In the genomic region with DNA sequence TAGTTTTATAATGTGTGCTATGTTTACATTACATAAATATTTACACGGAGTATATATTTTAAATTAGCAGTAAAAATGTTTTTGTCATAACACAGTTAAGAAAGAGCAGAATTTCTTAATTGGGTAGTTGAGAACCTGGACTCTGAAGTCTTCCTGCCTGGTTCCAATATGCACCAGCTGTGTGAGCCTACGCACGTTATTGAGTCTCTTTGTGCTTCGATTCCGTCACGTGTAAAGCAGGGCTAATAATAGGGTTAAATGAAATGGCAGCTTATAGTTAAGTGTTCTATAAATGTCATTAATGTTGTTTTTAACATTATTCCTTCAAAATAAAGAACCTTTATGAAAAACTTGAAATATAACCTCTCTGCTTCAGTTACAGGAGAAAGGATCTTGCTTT, we compare ENCODE assay signal across 9 cellular contexts. TPM values are rescaled to one million over a fixed set of nuclear protein-coding genes. Genes with fewer than 3 reads are reported as not detected.
DNase-seq lines count a peak whose midpoint lies in the region; ATAC-seq, FAIRE-seq and TF ChIP-seq lines count a peak whose summit lies in the region.
"Had no signal": no experiment of that assay in that cellular context is flagged by ENCODE, and none has a peak within 500 bp of the region (broad histone marks: within the 10 kb centered on the region; RNA-seq: fewer than 3 reads in every experiment).

No MANE protein-coding gene starts in this region.

- H3K4me2 ChIP-seq in Loucy (ENCODE audit: low read depth, low read length, poor library complexity, severe bottlenecking) (peak overlapping the region; percentile 75), K562 (ENCODE audit: insufficient read depth, low read length) (no peak overlapping the region)

- H3K27me3 ChIP-seq in Loucy (ENCODE audit: insufficient read depth, low read length, poor library complexity, severe bottlenecking) = no peaks in the 10 kb centered on the region
- no peaks in the 10 kb centered on the region; a peak in 1 of 5 replicates for H3K27me3 ChIP-seq in K562 (ENCODE audit: control insufficient read depth in 2 of 2, insufficient read depth in 2 of 2, low read length in 2 of 2)
- H3K27me3 ChIP-seq in ovary = no peaks in the 10 kb centered on the region

- H3K9ac ChIP-seq in Loucy (ENCODE audit: low read depth, low read length, poor library complexity, severe bottlenecking) = peak overlapping the region; percentile 69
- peak overlapping the region in 1 of 2 experiments; percentile 62; a peak in 2 of 4 replicates for H3K9ac ChIP-seq in K562 (ENCODE audit: insufficient read depth in 1 of 2, low read depth in 2 of 2, low read length in 2 of 2)

- H3K4me1 ChIP-seq in Loucy (ENCODE audit: insufficient read depth, low read length, poor library complexity, severe bottlenecking) = peaks cover 31% of the 10 kb centered on the region
- peaks cover under 1 to 4% of the 10 kb centered on the region in 2 experiments; a peak in 4 of 5 replicates for H3K4me1 ChIP-seq in K562 (replicated peaks in 1 of 2; ENCODE audit: control insufficient read depth in 2 of 2, insufficient read depth in 2 of 2, low read length in 2 of 2)
- H3K4me1 ChIP-seq in ovary (ENCODE audit: insufficient read depth) = no peaks in the 10 kb centered on the region

- TF ChIP-seq EP300 in K562 (IDR thresholded peaks at IDR 0.05; ENCODE audit: low read length) (no peak), ovary (IDR thresholded peaks at IDR 0.05) (no peak)

- in situ Hi-C loops in K562 (cut with MboI) = no loop called here

- H3K9me1 ChIP-seq in K562 (ENCODE audit: control insufficient read depth, insufficient read depth, low read length) = no peaks in the 10 kb centered on the region

- 68% methylated on average over 6 of the region's 6 CpGs for WGBS in K562 (ENCODE audit: insufficient coverage, low coverage, missing lambda C conversion rate)
- WGBS in ovary, 3 donors = 16 to 58% (median 25%) methylated on average over 6 of the region's 6 CpGs

- H3K79me2 ChIP-seq in Loucy (ENCODE audit: insufficient read depth, low read length) = peaks cover 48% of the 10 kb centered on the region
- peaks cover 37% of the 10 kb centered on the region for H3K79me2 ChIP-seq in K562 (ENCODE audit: control insufficient read depth, insufficient read depth, low read length)

- POLR2A ChIA-PET in K562 (lab: Yijun Ruan, JAX) = interaction anchor here (1.0 kb wide), 1 partner anchor 25 kb away, joined by 4 read pairs; no protein-coding TSS in a partner anchor

- TF ChIP-seq CTCF in Loucy (conservative IDR thresholded peaks at IDR 0.05; ENCODE audit: low read length) (no peak), K562 (IDR thresholded peaks at IDR 0.05 in 2 of 3, conservative IDR thresholded peaks at IDR 0.05 in 1 of 3; ENCODE audit: insufficient read depth in 2 of 3, low read depth in 1 of 3, low read length in 3 of 3) (no peak), ovary (IDR thresholded peaks at IDR 0.05) (no peak)

- no TSS peak for BruUV-seq in K562 (replicated peaks; lab: Mats Ljungman, UMichigan)

- no peak for ATAC-seq in K562

- H3K27ac ChIP-seq in K562 (ENCODE audit: extremely low read depth, low read depth, low read length) (no peak overlapping the region; the same call in 2 of the 3 replicates), ovary (no peak overlapping the region)

- H3K4me3 ChIP-seq in Loucy (ENCODE audit: low read length, poor library complexity, severe bottlenecking) (peak overlapping the region; percentile 84), K562 (no peak overlapping the region), ovary (peak overlapping the region; percentile 88)

- H4K20me1 ChIP-seq in Loucy (ENCODE audit: insufficient read depth, low read length, poor library complexity, severe bottlenecking) (peaks cover 26% of the 10 kb centered on the region), K562 (replicated peaks; ENCODE audit: control insufficient read depth, insufficient read depth, low read length) (no peaks in the 10 kb centered on the region)

- no peak for FAIRE-seq in K562 (lab: Jason Lieb, UNC)

- H3K36me3 ChIP-seq in Loucy (ENCODE audit: insufficient read depth, low read length) = no peaks in the 10 kb centered on the region
- H3K36me3 ChIP-seq in K562 (ENCODE audit: control insufficient read depth, insufficient read depth, low read length) = peaks cover under 1% of the 10 kb centered on the region; the same call in 1 of the 3 replicates
- H3K36me3 ChIP-seq in ovary = no peaks in the 10 kb centered on the region

- DNase-seq in DMS 273 (lab: John Stamatoyannopoulos, UW; ENCODE audit: unreplicated experiment) (peak; percentile 36), DMS 273 treated with DMSO at 0.1 percent for 48 hours (lab: John Stamatoyannopoulos, UW) (no peak), K562 (ENCODE audit: extremely low read depth in 1 of 4, low spot score in 3 of 4) (no peak), ovary (no peak), LoVo (ENCODE audit: low spot score) (no peak), Kasumi-1 (lab: John Stamatoyannopoulos, UW) (no peak), T1000 (lab: John Stamatoyannopoulos, UW) (no peak)
- DNase-seq: H9 had no signal

- TF ChIP-seq POLR2A in K562 (conservative IDR thresholded peaks at IDR 0.05) (no peak), ovary (IDR thresholded peaks at IDR 0.05) (no peak)

- TF ChIP-seq RAD21 in K562 (CRISPR knock-in tag; conservative IDR thresholded peaks at IDR 0.05 in 1 of 2, IDR thresholded peaks at IDR 0.05 in 1 of 2) = no peak

- intact Hi-C loops in K562 (cut with micrococcal nuclease) = no loop called here
- intact Hi-C loops in ovary (cut with DNase I) = no loop called here

- CTCF ChIA-PET in K562 (lab: Yijun Ruan, JAX; ENCODE audit: low intra/inter-chr PET ratio) = no interaction called here

- H3F3A ChIP-seq in Loucy (ENCODE audit: low read depth) = no peaks in the 10 kb centered on the region

- H3K9me3 ChIP-seq in Loucy (ENCODE audit: insufficient read depth, low read depth, low read length) (no peaks in the 10 kb centered on the region), K562 (replicated peaks; ENCODE audit: control insufficient read depth, insufficient read depth, low read depth, low read length) (no peaks in the 10 kb centered on the region), ovary (no peaks in the 10 kb centered on the region)

- H2AFZ ChIP-seq in Loucy (ENCODE audit: low read length) (peak overlapping the region; percentile 74; the same call in 1 of the 2 replicates), K562 (ENCODE audit: low read depth, low read length) (peak overlapping the region; percentile 80)

- H3K9me2 ChIP-seq in Loucy (replicated peaks; ENCODE audit: low read depth, low read length) = no peaks in the 10 kb centered on the region

TF ChIP-seq in K562, 482 proteins besides CTCF, POLR2A, EP300 and RAD21 (continues in another document):
- TF ChIP-seq SIN3B (IDR thresholded peaks at IDR 0.05; ENCODE audit: low read depth) (no peak), HOXB6 (CRISPR knock-in tag; IDR thresholded peaks at IDR 0.05; ENCODE audit: borderline replicate concordance) (no peak)
- TF ChIP-seq, protein P1, sequence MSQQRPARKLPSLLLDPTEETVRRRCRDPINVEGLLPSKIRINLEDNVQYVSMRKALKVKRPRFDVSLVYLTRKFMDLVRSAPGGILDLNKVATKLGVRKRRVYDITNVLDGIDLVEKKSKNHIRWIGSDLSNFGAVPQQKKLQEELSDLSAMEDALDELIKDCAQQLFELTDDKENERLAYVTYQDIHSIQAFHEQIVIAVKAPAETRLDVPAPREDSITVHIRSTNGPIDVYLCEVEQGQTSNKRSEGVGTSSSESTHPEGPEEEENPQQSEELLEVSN (IDR thresholded peaks at IDR 0.05; ENCODE audit: borderline replicate concordance in 1 of 2, extremely low read depth in 1 of 2, insufficient read depth in 1 of 2, insufficient read length in 1 of 2, low read depth in 1 of 2, low read length in 1 of 2, poor library complexity in 1 of 2, severe bottlenecking in 1 of 2) = no peak
- TF ChIP-seq, protein P2, sequence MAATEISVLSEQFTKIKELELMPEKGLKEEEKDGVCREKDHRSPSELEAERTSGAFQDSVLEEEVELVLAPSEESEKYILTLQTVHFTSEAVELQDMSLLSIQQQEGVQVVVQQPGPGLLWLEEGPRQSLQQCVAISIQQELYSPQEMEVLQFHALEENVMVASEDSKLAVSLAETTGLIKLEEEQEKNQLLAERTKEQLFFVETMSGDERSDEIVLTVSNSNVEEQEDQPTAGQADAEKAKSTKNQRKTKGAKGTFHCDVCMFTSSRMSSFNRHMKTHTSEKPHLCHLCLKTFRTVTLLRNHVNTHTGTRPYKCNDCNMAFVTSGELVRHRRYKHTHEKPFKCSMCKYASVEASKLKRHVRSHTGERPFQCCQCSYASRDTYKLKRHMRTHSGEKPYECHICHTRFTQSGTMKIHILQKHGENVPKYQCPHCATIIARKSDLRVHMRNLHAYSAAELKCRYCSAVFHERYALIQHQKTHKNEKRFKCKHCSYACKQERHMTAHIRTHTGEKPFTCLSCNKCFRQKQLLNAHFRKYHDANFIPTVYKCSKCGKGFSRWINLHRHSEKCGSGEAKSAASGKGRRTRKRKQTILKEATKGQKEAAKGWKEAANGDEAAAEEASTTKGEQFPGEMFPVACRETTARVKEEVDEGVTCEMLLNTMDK (IDR thresholded peaks at IDR 0.05; ENCODE audit: borderline replicate concordance, insufficient read depth, low read depth, low read length, poor library complexity, severe bottlenecking) = no peak

RNA-seq across cellular contexts. Expression of a gene that starts 1.2 kb away (rescaled TPM):
- total RNA-seq in K562 (2011; cell fraction: chromatin; rRNA removed; ENCODE audit: low replicate concordance) = 92.0 and 356 TPM in 2 replicates
- total RNA-seq in K562 (2011; cell fraction: nucleolus; rRNA removed) = 44.2 and 71.7 TPM in 2 replicates
- total RNA-seq in K562 (2011; cell fraction: nucleoplasm; rRNA removed) = 155 and 284 TPM in 2 replicates
- 43.9 and 50.8 TPM in 2 replicates for total RNA-seq in K562 (2014; rRNA removed)
- total RNA-seq in K562 (2014; rRNA removed; fragmentation: Illumina TruSeq; extraction: Trizol) = 98.2 and 102 TPM in 2 replicates
- 88.3 and 102 TPM in 2 replicates for total RNA-seq in K562 (2015; rRNA removed; fragmentation: Illumina TruSeq; extraction: Trizol)
- total RNA-seq in K562 (2021) = 65.6 and 68.8 TPM in 2 replicates
- polyA plus RNA-seq in K562 (2011; rRNA removed) = 63.8 and 71.5 TPM in 2 replicates
- polyA plus RNA-seq in K562 (2011; cell fraction: cytosol; rRNA removed) = 15.1 and 24.2 TPM in 2 replicates
- 61.4 and 72.4 TPM in 2 replicates for polyA plus RNA-seq in K562 (2011; cell fraction: nucleus; rRNA removed)
- 32.7 and 34.8 TPM in 2 replicates for polyA plus RNA-seq in K562 (2012)
- 45.6 and 55.6 TPM in 2 replicates for polyA plus RNA-seq in K562 (2014; fragmentation: Illumina TruSeq; extraction: Trizol)
- polyA plus RNA-seq in K562 (2014; fragmentation: Nextera tagmentation; extraction: Ambion mirVana) = 10 to 100 TPM; 29.3 to 30.3 TPM
- 30.5 and 33.5 TPM in 2 replicates for polyA plus RNA-seq in K562 (2014; rRNA removed)
- polyA minus RNA-seq in K562 (2011; rRNA and poly(A)+ RNA removed) = 209 and 231 TPM in 2 replicates
- polyA minus RNA-seq in K562 (2011; cell fraction: cytosol; rRNA and poly(A)+ RNA removed) = 44.0 and 48.9 TPM in 2 replicates
- 93.4 and 163 TPM in 2 replicates for polyA minus RNA-seq in K562 (2011; cell fraction: nucleus; rRNA and poly(A)+ RNA removed)
- total RNA-seq in ovary = 10 to 100 TPM; 25.0 to 64.4 (median 33.9) TPM
- 10 to 100 TPM in 1 of 2 donors, 1 to 10 TPM in 1; 9.6 to 23.4 TPM for polyA plus RNA-seq in ovary
